ENCODE assay signal across 9 cellular contexts in genomic region chr1:38578444-38578951, GRCh38.
DNase-seq lines count a peak whose midpoint lies in the region; ATAC-seq and TF ChIP-seq lines count a peak whose summit lies in the region.
"Had no signal": no experiment of that assay in that cellular context is flagged by ENCODE, and none has a peak within 500 bp of the region (broad histone marks: within the 10 kb centered on the region; RNA-seq: fewer than 3 reads in every experiment).

No MANE protein-coding gene starts in this region.

- H3K4me3 ChIP-seq in BE2C (ENCODE audit: low read depth, low read length) = peak overlapping the region; percentile 6

- H3K27ac Mint-ChIP-seq in activated naive CD8-positive, alpha-beta T cell treated with anti-CD3 and anti-CD28 coated beads, Interleukin-2, amount 50 U/mL, for 24 hours = no peak overlapping the region

- DNase-seq in BE2C (no peak), ELF-1 (ENCODE audit: low read depth, low spot score) (peak; percentile 35), mesenteric fat pad (ENCODE audit: low spot score) (peak; percentile 77), activated gamma-delta T cell (lab: John Stamatoyannopoulos, UW) (no peak), NOMO-1 treated with DMSO at 0.1 percent for 48 hours (lab: John Stamatoyannopoulos, UW; ENCODE audit: unreplicated experiment) (no peak)
- no peak for DNase-seq in activated naive CD8-positive, alpha-beta T cell treated with anti-CD3 and anti-CD28 coated beads, Interleukin-2, amount 50 U/mL, for 24 hours
- DNase-seq: KG1 had no signal

- peaks cover 10% of the 10 kb centered on the region for H3K4me1 Mint-ChIP-seq in activated naive CD8-positive, alpha-beta T cell treated with anti-CD3 and anti-CD28 coated beads, Interleukin-2, amount 50 U/mL, for 24 hours

- H3K4me1 ChIP-seq in BE2C = no peaks in the 10 kb centered on the region

- peaks cover 5% of the 10 kb centered on the region; the same call in 1 of the 2 replicates for H3K27me3 ChIP-seq in BE2C

- H3K36me3 ChIP-seq in BE2C = no peaks in the 10 kb centered on the region

- peak overlapping the region; percentile 39 for H3K4me3 Mint-ChIP-seq in activated naive CD8-positive, alpha-beta T cell treated with anti-CD3 and anti-CD28 coated beads, Interleukin-2, amount 50 U/mL, for 24 hours

- H3K9me3 ChIP-seq in BE2C = no peaks in the 10 kb centered on the region

- H3K36me3 Mint-ChIP-seq in activated naive CD8-positive, alpha-beta T cell treated with anti-CD3 and anti-CD28 coated beads, Interleukin-2, amount 50 U/mL, for 24 hours (ENCODE audit: low read depth) = no peaks in the 10 kb centered on the region

- peak; percentile 41 for ATAC-seq in activated naive CD8-positive, alpha-beta T cell treated with anti-CD3 and anti-CD28 coated beads, Interleukin-2, amount 50 U/mL, for 24 hours
- ATAC-seq in HG03571 (IDR thresholded peaks at IDR 0.05; ENCODE audit: unreplicated experiment) (no peak), HG03135 (IDR thresholded peaks at IDR 0.05; ENCODE audit: unreplicated experiment) (no peak)

- peaks cover 3% of the 10 kb centered on the region for H3K9me3 Mint-ChIP-seq in activated naive CD8-positive, alpha-beta T cell treated with anti-CD3 and anti-CD28 coated beads, Interleukin-2, amount 50 U/mL, for 24 hours

- peaks cover 38% of the 10 kb centered on the region for H3K27me3 Mint-ChIP-seq in activated naive CD8-positive, alpha-beta T cell treated with anti-CD3 and anti-CD28 coated beads, Interleukin-2, amount 50 U/mL, for 24 hours

- no peak for TF ChIP-seq CTCF in BE2C (IDR thresholded peaks at IDR 0.05; ENCODE audit: low read depth, low read length)

Comparison
In these comparisons a context has a peak if more than half of its experiments do, and no peak if none do; other contexts are left out.
1. DNase-seq: peak in ELF-1 (single experiment) and mesenteric fat pad (single experiment); none in BE2C (single experiment), activated naive CD8-positive, alpha-beta T cell treated with anti-CD3 and anti-CD28 coated beads, Interleukin-2, amount 50 U/mL, for 24 hours (single experiment), activated gamma-delta T cell (single experiment) and NOMO-1 treated with DMSO at 0.1 percent for 48 hours (single experiment).